ENCODE assay signal across 9 cellular contexts in the genomic region with DNA sequence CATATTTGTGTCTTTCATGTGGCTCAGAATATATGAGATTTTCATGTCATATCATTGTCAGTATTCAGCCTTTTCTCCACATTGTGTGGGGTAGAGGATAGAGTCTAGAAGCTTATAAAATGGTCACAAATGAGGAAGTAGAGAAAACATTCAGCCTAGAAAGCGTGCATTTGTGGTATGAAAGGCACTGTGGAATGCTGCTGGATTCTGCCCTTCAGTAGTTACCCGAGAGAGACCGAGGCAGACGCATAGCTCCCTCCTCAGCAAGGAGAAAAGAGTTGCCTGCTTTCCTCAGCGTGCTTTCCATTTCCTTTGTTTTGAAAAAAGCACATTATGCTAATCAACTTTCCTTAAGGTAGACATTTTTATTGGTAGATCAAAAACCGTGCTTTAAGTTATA. TPM values are rescaled to one million over a fixed set of nuclear protein-coding genes. Genes with fewer than 3 reads are reported as not detected.
A peak's percentile ranks its signal among the peaks of the same experiment; 100 is the strongest.
DNase-seq lines count a peak whose midpoint lies in the region; ATAC-seq and TF ChIP-seq lines count a peak whose summit lies in the region.
"Had no signal": no experiment of that assay in that cellular context is flagged by ENCODE, and none has a peak within 500 bp of the region (broad histone marks: within the 10 kb centered on the region; RNA-seq: fewer than 3 reads in every experiment).

No MANE protein-coding gene starts in this region.

- peaks cover 10% of the 10 kb centered on the region; the same call in 1 of the 2 replicates for H3F3A ChIP-seq in PC-9 (ENCODE audit: insufficient read depth, low read depth)

- H3K36me3 Mint-ChIP-seq in activated T-cell treated with anti-CD3 and anti-CD28 coated beads, Interleukin-2, amount 50 U/mL, for 4 hours (ENCODE audit: insufficient read depth) = peaks cover 2% of the 10 kb centered on the region

- in situ Hi-C loops in astrocyte of the spinal cord (cut with HindIII; ENCODE audit: low sequenced_read_pairs) = no loop called here

- CTCF ChIA-PET in PC-9 (lab: Charles Lee) = no interaction called here

- no peak overlapping the region for H3K4me2 ChIP-seq in PC-9

- no peaks in the 10 kb centered on the region for H3K9me3 Mint-ChIP-seq in activated T-cell treated with anti-CD3 and anti-CD28 coated beads, Interleukin-2, amount 50 U/mL, for 4 hours

- H3K27ac ChIP-seq in subcutaneous abdominal adipose tissue (ENCODE audit: low read depth, low read length) (no peak overlapping the region), PC-9 (no peak overlapping the region)
- H3K27ac ChIP-seq: dorsolateral prefrontal cortex had no signal

- DNase-seq in activated T-cell treated with anti-CD3 and anti-CD28 coated beads, Interleukin-2, amount 50 U/mL, for 4 hours = no peak
- no peak for DNase-seq in activated T-cell treated with anti-CD3 and anti-CD28 coated beads, Interleukin-2, amount 50 U/mL, for 48 hours
- DNase-seq in SIG-M5 (lab: John Stamatoyannopoulos, UW) (peak; percentile 26), astrocyte of the spinal cord (ENCODE audit: low read depth, low spot score) (peak; percentile 3), PC-9 (no peak), NCI-H1436 (lab: John Stamatoyannopoulos, UW) (no peak)
- DNase-seq: dorsolateral prefrontal cortex had no signal

- H3K4me3 ChIP-seq in astrocyte of the spinal cord (ENCODE audit: low read depth, low read length) = no peak overlapping the region
- H3K4me3 ChIP-seq in subcutaneous abdominal adipose tissue (ENCODE audit: low read depth in 1 of 5, low read length in 5 of 5) = peak overlapping the region in 3 of 5 donors; percentile 2 to 26 (median 19)
- H3K4me3 ChIP-seq in PC-9 = no peak overlapping the region

- no peaks in the 10 kb centered on the region for H3K27me3 Mint-ChIP-seq in activated T-cell treated with anti-CD3 and anti-CD28 coated beads, Interleukin-2, amount 50 U/mL, for 4 hours (ENCODE audit: low read depth)

- no peaks in the 10 kb centered on the region for H3K4me1 ChIP-seq in subcutaneous abdominal adipose tissue (ENCODE audit: control insufficient read depth in 5 of 5, insufficient read depth in 5 of 5, low read length in 5 of 5)
- peaks cover 11% of the 10 kb centered on the region for H3K4me1 ChIP-seq in PC-9 (replicated peaks; ENCODE audit: insufficient read depth)

- no peaks in the 10 kb centered on the region for H4K20me1 ChIP-seq in PC-9 (ENCODE audit: insufficient read depth)

- peak overlapping the region in 1 of 5 donors; percentile 11 for H3K9ac ChIP-seq in subcutaneous abdominal adipose tissue (ENCODE audit: low read length in 5 of 5)

- H2AFZ ChIP-seq in PC-9 = no peak overlapping the region

- POLR2A ChIA-PET in PC-9 (lab: Charles Lee; ENCODE audit: unreplicated experiment) = no interaction called here

- TF ChIP-seq CTCF in astrocyte of the spinal cord (IDR thresholded peaks at IDR 0.05; ENCODE audit: low read depth, low read length) (no peak), PC-9 (conservative IDR thresholded peaks at IDR 0.05) (no peak)

- no TSS peak for BruUV-seq in PC-9 (replicated peaks; lab: Mats Ljungman, UMichigan)

- H3K36me3 ChIP-seq in subcutaneous abdominal adipose tissue (ENCODE audit: control insufficient read depth in 5 of 5, insufficient read depth in 5 of 5, low read length in 5 of 5) = no peaks in the 10 kb centered on the region
- H3K36me3 ChIP-seq in PC-9 (ENCODE audit: low read depth) = no peaks in the 10 kb centered on the region

- no peaks in the 10 kb centered on the region for H3K27me3 ChIP-seq in subcutaneous abdominal adipose tissue (ENCODE audit: control insufficient read depth in 5 of 5, insufficient read depth in 4 of 5, low read length in 5 of 5)
- no peaks in the 10 kb centered on the region for H3K27me3 ChIP-seq in PC-9 (ENCODE audit: insufficient read depth, low read depth)
- H3K27me3 ChIP-seq: dorsolateral prefrontal cortex had no signal

- peak overlapping the region; percentile 63 for H3K4me3 Mint-ChIP-seq in activated T-cell treated with anti-CD3 and anti-CD28 coated beads, Interleukin-2, amount 50 U/mL, for 4 hours

- intact Hi-C loops in PC-9 (cut with micrococcal nuclease; ENCODE audit: unreplicated experiment) = no loop called here

- no peaks in the 10 kb centered on the region for H3K9me2 ChIP-seq in PC-9 (ENCODE audit: insufficient read depth)

- no peaks in the 10 kb centered on the region for H3K79me2 ChIP-seq in PC-9 (ENCODE audit: low read depth)

- ATAC-seq in activated T-cell treated with anti-CD3 and anti-CD28 coated beads, Interleukin-2, amount 50 U/mL, for 4 hours = no peak
- ATAC-seq in GM21786 (IDR thresholded peaks at IDR 0.05; ENCODE audit: unreplicated experiment) = no peak

- peaks cover 30% of the 10 kb centered on the region for H3K4me1 Mint-ChIP-seq in activated T-cell treated with anti-CD3 and anti-CD28 coated beads, Interleukin-2, amount 50 U/mL, for 4 hours (ENCODE audit: low read depth)

- H3K9me3 ChIP-seq in subcutaneous abdominal adipose tissue (ENCODE audit: control insufficient read depth in 5 of 5, low read length in 5 of 5) (no peaks in the 10 kb centered on the region), PC-9 (ENCODE audit: insufficient read depth, low read depth) (no peaks in the 10 kb centered on the region)

RNA-seq across cellular contexts. Expression of gene MYB, which starts 28.7 kb away (rescaled TPM):
- total RNA-seq in activated T-cell treated with anti-CD3 and anti-CD28 coated beads, Interleukin-2, amount 50 U/mL, for 4 hours = 10 to 100 TPM in 2 of 3 donors, 1 to 10 TPM in 1; 9.5 to 15.2 (median 13.9) TPM
- total RNA-seq in PC-9 (2021) = 0.95 and 1.8 TPM in 2 replicates

Comparison
In these comparisons a context has a peak if more than half of its experiments do, and no peak if none do; other contexts are left out.
1. DNase-seq: peak in SIG-M5 (single experiment) and astrocyte of the spinal cord (single experiment); none in activated T-cell treated with anti-CD3 and anti-CD28 coated beads, Interleukin-2, amount 50 U/mL, for 4 hours (single experiment), activated T-cell treated with anti-CD3 and anti-CD28 coated beads, Interleukin-2, amount 50 U/mL, for 48 hours (0 of 2), PC-9 (0 of 2) and NCI-H1436 (single experiment).
2. H3K4me3 ChIP-seq: peak in subcutaneous abdominal adipose tissue (3 of 5); none in astrocyte of the spinal cord (single experiment) and PC-9 (single experiment).